ENCODE assay signal across 8 cellular contexts in the genomic region with DNA sequence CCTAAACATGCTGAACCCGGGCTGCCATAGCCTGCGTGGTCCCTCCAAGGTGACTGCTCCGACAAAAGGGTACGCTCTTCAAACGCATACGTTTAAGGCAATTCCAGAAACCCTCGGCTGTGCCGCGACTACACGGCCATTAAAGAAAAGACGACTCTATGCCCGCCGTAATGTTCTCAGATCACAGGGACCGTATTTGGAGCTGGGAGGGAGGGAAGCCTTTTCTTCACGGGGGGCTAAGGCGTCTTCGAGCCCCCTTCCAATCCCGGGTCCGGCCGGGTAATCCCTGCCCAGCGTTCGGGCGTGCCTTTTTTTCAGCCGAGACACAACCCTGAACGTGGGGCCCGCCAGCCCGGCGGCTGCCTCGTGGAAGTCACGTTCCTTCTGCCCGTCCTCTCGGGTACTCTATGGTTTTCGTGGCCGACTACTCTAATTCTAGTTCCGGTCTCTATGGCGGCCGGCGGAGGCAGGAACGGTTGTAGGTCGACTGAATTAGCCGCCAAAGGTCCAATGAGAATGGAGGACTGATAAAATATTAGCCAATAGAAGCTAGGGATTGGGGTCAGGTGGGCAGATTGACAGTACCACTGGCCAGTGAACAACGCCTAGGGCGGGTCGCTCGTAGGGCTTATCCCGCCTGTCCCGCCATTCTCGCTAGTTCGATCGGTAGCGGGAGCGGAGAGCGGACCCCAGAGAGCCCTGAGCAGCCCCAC. TPM values are rescaled to one million over a fixed set of nuclear protein-coding genes. Genes with fewer than 3 reads are reported as not detected.
DNase-seq lines count a peak whose midpoint lies in the region; ATAC-seq, FAIRE-seq and TF ChIP-seq lines count a peak whose summit lies in the region.

YBX1 (plus strand) TSS at position 648 of the 713 bp plus-strand sequence. CDS start 148 bp downstream, outside the sequence.

- FAIRE-seq in H1 (lab: Jason Lieb, UNC), result peak; percentile 13

- H2AFZ ChIP-seq in H1 (ENCODE audit: low read length), result peak within 1 kb of the TSS; percentile 20; the same call in 1 of the 2 replicates

- H2BK120ac ChIP-seq in H1 (replicated peaks; ENCODE audit: low read depth, low read length), result no peak within 1 kb of the TSS

- no peak within 1 kb of the TSS for H3K14ac ChIP-seq in H1 (ENCODE audit: insufficient read length)

- peak within 1 kb of the TSS; percentile 90 to 96 (median 92) for H3K9ac ChIP-seq in H1 (replicated peaks in 1 of 4; ENCODE audit: extremely low read depth in 1 of 4, low read depth in 3 of 4, low read length in 3 of 4)

- H3K27ac Mint-ChIP-seq in memory B cell, result peak within 1 kb of the TSS; percentile 96

- no peaks in the 10 kb centered on the region for H3K9me3 ChIP-seq in H1 (ENCODE audit: insufficient read depth in 2 of 2, low read depth in 1 of 2, low read length in 1 of 2)

- no peak within 1 kb of the TSS for H3K23ac ChIP-seq in H1 (ENCODE audit: insufficient read length)

- peak; percentile 86 for ATAC-seq in GM21360 (IDR thresholded peaks at IDR 0.05; ENCODE audit: unreplicated experiment)
- peak; percentile 80 for ATAC-seq in memory B cell (ENCODE audit: low read depth)

- CTCF ChIA-PET in H1 (lab: Charles Lee; ENCODE audit: partially characterized antibody), result interaction anchor here (0.6 to 1.2 kb wide), 4 partner anchors 13 to 537 kb away, joined by 3 to 5 read pairs (median 4); no protein-coding TSS in a partner anchor

- H4K20me1 ChIP-seq in H1 (replicated peaks in 1 of 2; ENCODE audit: control insufficient read depth in 1 of 2, insufficient read depth in 2 of 2, low read length in 2 of 2), result peaks cover 24 to 28% of the 10 kb centered on the region in 2 experiments

- H2BK5ac ChIP-seq in H1 (ENCODE audit: low read depth, low read length), result peak within 1 kb of the TSS; percentile 86

- peaks cover 42% of the 10 kb centered on the region for H3K4me1 Mint-ChIP-seq in memory B cell

- H3K18ac ChIP-seq in H1 (ENCODE audit: extremely low read depth, low read length), result peak within 1 kb of the TSS; percentile 86

- H3K79me2 ChIP-seq in H1 (ENCODE audit: control insufficient read depth in 1 of 2, insufficient read depth in 2 of 2, low read length in 2 of 2), result peaks cover 38 to 61% of the 10 kb centered on the region in 2 experiments

- H3K23me2 ChIP-seq in H1 (ENCODE audit: low read depth, low read length), result peaks cover 16% of the 10 kb centered on the region

- POLR2A ChIA-PET in H1 (lab: Charles Lee; ENCODE audit: partially characterized antibody), result interaction anchor here (0.6 to 7.3 kb wide), 43 partner anchors 9 to 1061 kb away, joined by 3 to 94 read pairs (median 5); partner anchors contain the start of genes C1orf50, CLDN19, P3H1 and PPIH

- no peaks in the 10 kb centered on the region for H3K9me3 Mint-ChIP-seq in memory B cell

- peak within 1 kb of the TSS; percentile 93 for H3K4me3 Mint-ChIP-seq in memory B cell

- no peak for TF ChIP-seq RAD21 in H1 (IDR thresholded peaks at IDR 0.05 in 1 of 2, conservative IDR thresholded peaks at IDR 0.05 in 1 of 2; ENCODE audit: low read depth in 2 of 2, low read length in 2 of 2)

- H3K27me3 ChIP-seq in H1 (replicated peaks in 1 of 4; ENCODE audit: control insufficient read depth in 3 of 4, extremely low read depth in 1 of 4, insufficient read depth in 3 of 4, low read length in 3 of 4), result no peaks in the 10 kb centered on the region

- H2BK15ac ChIP-seq in H1 (ENCODE audit: low read length), result no peak within 1 kb of the TSS

- H4K91ac ChIP-seq in H1 (replicated peaks; ENCODE audit: insufficient read length, low read length), result peak within 1 kb of the TSS; percentile 91

- peak within 1 kb of the TSS; percentile 89 for H3K27ac ChIP-seq in H1 (ENCODE audit: low read depth, low read length)

- H2AK5ac ChIP-seq in H1 (ENCODE audit: low read depth, low read length), result peak within 1 kb of the TSS; percentile 25; the same call in 1 of the 2 replicates

- H3K4me3 ChIP-seq in H1 (ENCODE audit: extremely low read depth in 1 of 4, insufficient read depth in 2 of 4, low read depth in 3 of 4, low read length in 4 of 4), result peak within 1 kb of the TSS; percentile 83 to 99 (median 94)

- H2BK12ac ChIP-seq in H1 (ENCODE audit: low read depth, low read length), result 0 out of 2 replicates have a peak within 1 kb of the TSS, but pooled peaks have one; percentile 35

- H3K56ac ChIP-seq in H1 (replicated peaks; ENCODE audit: insufficient read length, low read depth, low read length), result peak within 1 kb of the TSS; percentile 52

- peak within 1 kb of the TSS; percentile 47 for H3K4ac ChIP-seq in H1 (replicated peaks; ENCODE audit: insufficient read length, low read depth, low read length)

- no peak for TF ChIP-seq EP300 in H1 (IDR thresholded peaks at IDR 0.05; ENCODE audit: borderline replicate concordance in 1 of 2, low read depth in 2 of 2, low read length in 2 of 2)

- peak within 1 kb of the TSS; percentile 59 for H4K5ac ChIP-seq in H1 (ENCODE audit: insufficient read length, low read depth, low read length)

- peak within 1 kb of the TSS; percentile 84 to 100 for H3K4me2 ChIP-seq in H1 (ENCODE audit: insufficient read depth in 1 of 2, low read depth in 2 of 2, low read length in 2 of 2)

- no peak for TF ChIP-seq CTCF in H1 (IDR thresholded peaks at IDR 0.05; ENCODE audit: control extremely low read depth in 1 of 3, insufficient read depth in 1 of 3, low read depth in 1 of 3, low read length in 3 of 3)

- peak in 1 of 2 experiments; percentile 60; a peak in 1 of 3 replicates for TF ChIP-seq POLR2A in H1 (IDR thresholded peaks at IDR 0.05; ENCODE audit: control extremely low read depth in 1 of 2, low read depth in 2 of 2, low read length in 2 of 2)

- H3K4me1 ChIP-seq in H1 (replicated peaks in 1 of 4; ENCODE audit: control insufficient read depth in 3 of 4, insufficient read depth in 4 of 4, low read length in 3 of 4), result peaks cover 2 to 8% (median 4%) of the 10 kb centered on the region in 4 experiments; a peak in 5 of 7 replicates

- peaks cover 11% of the 10 kb centered on the region for H3K36me3 Mint-ChIP-seq in memory B cell

- H3K27me3 Mint-ChIP-seq in memory B cell, result no peaks in the 10 kb centered on the region

- no peak within 1 kb of the TSS for H2BK20ac ChIP-seq in H1 (ENCODE audit: low read length)

- peak within 1 kb of the TSS; percentile 69 for H4K8ac ChIP-seq in H1 (ENCODE audit: extremely low read depth, insufficient read depth, low read length)

- peak; percentile 99 for DNase-seq in COLO668 (lab: John Stamatoyannopoulos, UW; ENCODE audit: unreplicated experiment)
- peak; percentile 98 for DNase-seq in HT1080 (ENCODE audit: low read depth)
- peak; percentile 98 for DNase-seq in NOMO-1 treated with DMSO at 0.1 percent for 48 hours (lab: John Stamatoyannopoulos, UW; ENCODE audit: unreplicated experiment)
- peak; percentile 86 to 92 for DNase-seq in activated CD8-positive, alpha-beta memory T cell treated with anti-CD3 and anti-CD28 coated beads for 4 hours (ENCODE audit: low read depth in 2 of 2)
- DNase-seq in H1 (ENCODE audit: low read depth in 1 of 2, low spot score in 2 of 2), result peak; percentile 93 to 97
- peak; percentile 94 to 95 for DNase-seq in memory B cell (ENCODE audit: low spot score in 2 of 2)
- DNase-seq in stimulated activated CD8-positive, alpha-beta memory T cell treated with anti-CD3 and anti-CD28 coated beads, Interleukin-12 subunit alpha, Interleukin-12 subunit beta, amount 100 ng/mL, for 24 hours (ENCODE audit: extremely low read depth), result peak; percentile 81

- peaks cover 0 to 28% (median 8%) of the 10 kb centered on the region in 4 experiments; a peak in 6 of 8 replicates for H3K36me3 ChIP-seq in H1 (ENCODE audit: control insufficient read depth in 2 of 4, insufficient read depth in 4 of 4, low read length in 3 of 4)

- H3K79me1 ChIP-seq in H1 (ENCODE audit: low read depth, low read length), result no peaks in the 10 kb centered on the region; the same call in 1 of the 2 replicates

- 1% methylated on average over 53 of the region's 53 CpGs; no CpG with 5 or more reads in 1 of the 2 experiments for WGBS in H1 (ENCODE audit: extremely low coverage in 1 of 2, insufficient coverage in 1 of 2, insufficient read length in 1 of 2, insufficient replicate concordance in 2 of 2, low coverage in 1 of 2, low lambda C conversion rate in 2 of 2, missing lambda C conversion rate in 1 of 2), 2 experiments

TF ChIP-seq in H1, 55 proteins besides CTCF, POLR2A, EP300 and RAD21 (continues in another document):
- TF ChIP-seq KDM1A (IDR thresholded peaks at IDR 0.05; ENCODE audit: borderline replicate concordance, low read length), result no peak
- no peak for TF ChIP-seq RNF2 (IDR thresholded peaks at IDR 0.05; ENCODE audit: borderline replicate concordance, low read depth, low read length, missing control alignments, poor library complexity, severe bottlenecking)
- peak; percentile 66 for TF ChIP-seq ASH2L (IDR thresholded peaks at IDR 0.05; ENCODE audit: low read length)
- TF ChIP-seq CBX5 (IDR thresholded peaks at IDR 0.05; ENCODE audit: low read depth, low read length), result no peak
- peak; percentile 79 for TF ChIP-seq ATF3 (IDR thresholded peaks at IDR 0.05; ENCODE audit: insufficient read depth, low read depth, low read length)
- TF ChIP-seq, protein P1, sequence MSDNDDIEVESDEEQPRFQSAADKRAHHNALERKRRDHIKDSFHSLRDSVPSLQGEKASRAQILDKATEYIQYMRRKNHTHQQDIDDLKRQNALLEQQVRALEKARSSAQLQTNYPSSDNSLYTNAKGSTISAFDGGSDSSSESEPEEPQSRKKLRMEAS (IDR thresholded peaks at IDR 0.05), result peak; percentile 92
- TF ChIP-seq BACH1 (IDR thresholded peaks at IDR 0.05; ENCODE audit: low read length), result no peak
- TF ChIP-seq POU5F1 (IDR thresholded peaks at IDR 0.05; ENCODE audit: low read depth, low read length), result no peak
- no peak for TF ChIP-seq NANOG (IDR thresholded peaks at IDR 0.05; ENCODE audit: insufficient read depth, low read depth, low read length, poor library complexity, severe bottlenecking)
- TF ChIP-seq BCL11A (IDR thresholded peaks at IDR 0.05; ENCODE audit: low read depth in 2 of 2, low read length in 2 of 2), result no peak

RNA-seq across cellular contexts. Expression of gene YBX1, which starts in this region (rescaled TPM):
- total RNA-seq in HT1080 (2014; rRNA removed; shearing (Covaris generic)), result 1,248 and 1,380 TPM in 2 replicates
- polyA plus RNA-seq in HT1080 (2015; cell fraction: cytosol; rRNA removed), result 1,043 and 1,103 TPM in 2 replicates
- polyA plus RNA-seq in HT1080 (2015; cell fraction: nucleus; rRNA removed), result 390 and 396 TPM in 2 replicates
- total RNA-seq in H1 (2021; fragmentation: NEBNext Ultra II Directional; extraction: Animal tissue kit (Norgen Biotek cat#: 25700)), result 1,219 and 1,248 TPM in 2 replicates
- polyA plus RNA-seq in H1 (2011; rRNA removed), result 438 and 476 TPM in 2 replicates
- polyA plus RNA-seq in H1 (2011; cell fraction: cytosol; rRNA removed), result 1,002 TPM
- 864 TPM for polyA plus RNA-seq in H1 (2011; cell fraction: nucleus; rRNA removed)
- polyA plus RNA-seq in H1 (2012, experiment 1 of 2), result 1,144 to 1,314 TPM (median 1,258 TPM) in 4 replicates
- 645 TPM for polyA plus RNA-seq in H1 (2012, experiment 2 of 2)
- polyA plus RNA-seq in H1 (2013, experiment 1 of 2), result 1,303 TPM
- polyA plus RNA-seq in H1 (2013, experiment 2 of 2), result 1,245 TPM
- 230 and 291 TPM in 2 replicates for polyA minus RNA-seq in H1 (2011; rRNA and poly(A)+ RNA removed)
- polyA minus RNA-seq in H1 (2011; cell fraction: cytosol; rRNA and poly(A)+ RNA removed), result 523 TPM
- polyA minus RNA-seq in H1 (2011; cell fraction: nucleus; rRNA and poly(A)+ RNA removed), result 554 TPM

Comparison
In these comparisons a context has a peak if more than half of its experiments do, and no peak if none do; other contexts are left out.
1. Peak in every context shown above with its lines: DNase-seq, ATAC-seq, H3K4me3 ChIP-seq and H3K27ac ChIP-seq.